33 cellular contexts compared by ENCODE assay signal in the genomic region with DNA sequence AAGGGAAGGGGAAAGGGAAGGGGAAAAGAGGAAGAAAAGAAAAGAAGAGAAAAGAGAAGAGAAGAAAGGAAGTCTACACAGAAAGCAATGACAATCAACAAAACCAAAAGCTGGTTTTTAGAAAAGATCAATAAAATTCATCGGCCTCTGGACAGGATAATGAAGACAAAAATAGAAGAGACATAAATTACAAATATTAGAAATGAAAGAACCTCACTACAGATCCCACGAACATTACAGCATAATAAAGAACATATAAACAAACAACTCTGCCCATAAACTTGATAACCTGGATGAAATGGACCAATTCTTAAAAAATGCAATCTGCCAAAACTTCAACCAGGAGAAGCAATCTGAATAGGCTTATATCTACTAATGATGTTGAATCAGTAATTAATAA.
"Had no signal": no experiment of that assay in that cellular context is flagged by ENCODE, and none has a peak within 500 bp of the region (broad histone marks: within the 10 kb centered on the region; RNA-seq: fewer than 3 reads in every experiment).

No MANE protein-coding gene starts in this region.

- ATAC-seq: activated CD8-positive, alpha-beta T cell treated with anti-CD3 and anti-CD28 coated beads for 36 hours; activated naive CD4-positive, alpha-beta T cell treated with anti-CD3 and anti-CD28 coated beads, Interleukin-2, amount 50 U/mL, for 72 hours; body of pancreas had no signal

- DNase-seq: activated B cell treated with CpG ODN at 0.5 μM for 24 hours; activated CD4-positive, alpha-beta memory T cell treated with anti-CD3 and anti-CD28 coated beads for 36 hours; activated CD4-positive, alpha-beta T cell treated with anti-CD3 and anti-CD28 coated beads for 4 hours; activated CD4-positive, alpha-beta T cell treated with anti-CD3 and anti-CD28 coated beads, Interleukin-2, amount 10 ng/mL, durations not matched to agents 24 days and 14 days; activated CD4-positive, alpha-beta T cell treated with anti-CD3 and anti-CD28 coated beads, Interleukin-2, amount 50 U/mL, for 1 hour; activated CD4-positive, alpha-beta T cell treated with anti-CD3 and anti-CD28 coated beads, Interleukin-2, amount 50 U/mL, for 4 hours; activated CD4-positive, CD25-positive, alpha-beta regulatory T cell treated with anti-CD3 and anti-CD28 coated beads, Interleukin-2, amount 50 U/mL, for 72 hours; activated CD8-positive, alpha-beta memory T cell treated with anti-CD3 and anti-CD28 coated beads, Interleukin-2, amount 50 U/mL, for 4 hours; activated CD8-positive, alpha-beta T cell treated with anti-CD3 and anti-CD28 coated beads for 36 hours; activated effector memory CD4-positive, alpha-beta T cell treated with Interleukin-2 at 50 U/mL for 16 hours; activated gamma-delta T cell; activated naive CD4-positive, alpha-beta T cell treated with anti-CD3 and anti-CD28 coated beads, Interleukin-2, amount 50 U/mL, for 16 hours; activated naive CD4-positive, alpha-beta T cell treated with Interleukin-2 at 50 U/mL for 16 hours; activated naive CD8-positive, alpha-beta T cell treated with anti-CD3 and anti-CD28 coated beads for 36 hours; activated T-cell treated with anti-CD3 and anti-CD28 coated beads for 4 hours; activated T-cell treated with anti-CD3 and anti-CD28 coated beads, Interleukin-2, amount 50 U/mL, for 1 hour; activated T-cell treated with anti-CD3 and anti-CD28 coated beads, Interleukin-2, amount 50 U/mL, for 48 hours; amniotic stem cell; aorta; body of pancreas; brain microvascular endothelial cell; central memory CD4-positive, alpha-beta T cell; T-helper 1 cell; T-helper 9 cell had no signal

- H3K4me3 Mint-ChIP-seq: activated B cell treated with CpG ODN at 0.5 μM for 24 hours; activated CD4-positive, alpha-beta memory T cell treated with anti-CD3 and anti-CD28 coated beads for 36 hours; activated CD4-positive, alpha-beta T cell treated with anti-CD3 and anti-CD28 coated beads, Interleukin-2, amount 10 ng/mL, durations not matched to agents 24 days and 14 days; activated CD8-positive, alpha-beta T cell treated with anti-CD3 and anti-CD28 coated beads for 36 hours; activated naive CD8-positive, alpha-beta T cell treated with anti-CD3 and anti-CD28 coated beads for 36 hours; T-helper 1 cell treated with Interleukin-12 subunit alpha and Interleukin-12 subunit beta and Interleukin-4 antibody, amounts not matched to agents 30 μg/mL and 1 μg/mL, for 36 hours; T-helper 2 cell treated with Interferon-gamma antibody and Interleukin-4, amounts not matched to agents 5 μg/mL and 100 μg/mL, for 36 hours had no signal

- H3K27ac ChIP-seq: body of pancreas, brain microvascular endothelial cell, breast epithelium, VCaP had no signal

- H3K27me3 ChIP-seq: adrenal gland, body of pancreas, brain microvascular endothelial cell, breast epithelium had no signal

- H3K4me3 ChIP-seq: adrenal gland, body of pancreas, breast epithelium had no signal

- FAIRE-seq: astrocyte, TTC549 had no signal

- H3K4me1 ChIP-seq: breast epithelium had no signal

- H3K27me3 Mint-ChIP-seq: activated B cell treated with CpG ODN at 0.5 μM for 24 hours; activated CD4-positive, alpha-beta memory T cell treated with anti-CD3 and anti-CD28 coated beads for 36 hours; activated CD4-positive, alpha-beta T cell treated with anti-CD3 and anti-CD28 coated beads, Interleukin-2, amount 10 ng/mL, durations not matched to agents 24 days and 14 days; activated CD8-positive, alpha-beta T cell treated with anti-CD3 and anti-CD28 coated beads for 36 hours; activated naive CD8-positive, alpha-beta T cell treated with anti-CD3 and anti-CD28 coated beads for 36 hours had no signal

- H3K9me3 Mint-ChIP-seq: T-helper 1 cell treated with Interleukin-12 subunit alpha and Interleukin-12 subunit beta and Interleukin-4 antibody, amounts not matched to agents 30 μg/mL and 1 μg/mL, for 36 hours had no signal

- H3K9me3 ChIP-seq: adrenal gland, body of pancreas, breast epithelium had no signal

- H3K36me3 ChIP-seq: adrenal gland, brain microvascular endothelial cell, breast epithelium had no signal

- H3K27ac Mint-ChIP-seq: activated B cell treated with CpG ODN at 0.5 μM for 24 hours; activated CD4-positive, alpha-beta memory T cell treated with anti-CD3 and anti-CD28 coated beads for 36 hours; activated CD4-positive, alpha-beta T cell treated with anti-CD3 and anti-CD28 coated beads, Interleukin-2, amount 10 ng/mL, durations not matched to agents 24 days and 14 days; activated CD8-positive, alpha-beta T cell treated with anti-CD3 and anti-CD28 coated beads for 36 hours; activated naive CD4-positive, alpha-beta T cell treated with anti-CD3 and anti-CD28 coated beads, Interleukin-2, amount 50 U/mL, for 72 hours; activated naive CD8-positive, alpha-beta T cell treated with anti-CD3 and anti-CD28 coated beads for 36 hours; activated T-helper 2 cell treated with anti-CD3 and anti-CD28 coated beads, Interferon-gamma antibody, Interleukin-2, Interleukin-4, amounts not matched to agents 10 μg/mL and 5 μg/mL and 100 μg/mL, durations not matched to agents 14 hours and 24 hours and 36 hours; T-helper 1 cell treated with Interleukin-12 subunit alpha and Interleukin-12 subunit beta and Interleukin-4 antibody, amounts not matched to agents 30 μg/mL and 1 μg/mL, for 36 hours; T-helper 2 cell treated with Interferon-gamma antibody and Interleukin-4, amounts not matched to agents 5 μg/mL and 100 μg/mL, for 36 hours had no signal
